ENCODE assay signal across 8 cellular contexts in the genomic region with DNA sequence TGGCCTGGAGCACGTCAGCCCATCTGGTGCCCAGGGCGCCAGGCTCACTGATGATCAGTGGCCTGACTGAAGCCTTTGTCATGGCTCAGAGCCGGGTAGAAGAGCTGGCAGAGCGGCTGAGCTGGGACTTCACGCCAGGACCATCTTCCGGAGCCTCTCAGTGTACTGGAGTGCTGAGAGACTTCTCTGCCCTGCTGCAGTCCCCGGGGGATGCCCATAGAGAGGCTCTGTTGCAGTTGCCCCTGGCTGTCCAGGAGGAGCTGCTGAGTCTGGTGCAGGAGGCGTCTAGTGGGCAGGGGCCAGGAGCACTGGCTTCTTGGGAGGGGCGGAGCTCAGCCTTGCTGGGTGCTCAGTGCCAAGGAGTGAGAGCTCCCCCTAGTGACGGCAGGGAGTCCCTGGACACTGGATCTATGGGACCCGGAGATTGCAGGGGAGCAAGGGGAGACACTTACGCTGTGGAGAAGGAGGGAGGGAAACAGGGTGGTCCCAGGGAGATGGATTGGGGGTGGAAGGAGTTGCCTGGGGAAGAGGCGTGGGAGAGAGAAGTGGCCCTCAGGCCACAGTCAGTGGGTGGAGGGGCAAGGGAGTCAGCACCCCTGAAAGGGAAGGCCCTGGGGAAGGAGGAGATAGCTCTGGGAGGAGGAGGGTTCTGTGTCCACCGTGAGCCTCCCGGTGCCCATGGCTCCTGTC. TPM values are rescaled to one million over a fixed set of nuclear protein-coding genes. Genes with fewer than 3 reads are reported as not detected.
DNase-seq lines count a peak whose midpoint lies in the region; ATAC-seq and TF ChIP-seq lines count a peak whose summit lies in the region.

No MANE protein-coding gene starts in this region.

- H3K9me3 ChIP-seq in WERI-Rb-1 (ENCODE audit: severe bottlenecking) (no peaks in the 10 kb centered on the region), mammary epithelial cell (replicated peaks; ENCODE audit: insufficient read depth, low read length) (no peaks in the 10 kb centered on the region)

- 19% methylated on average over 15 of the region's 15 CpGs for WGBS in mammary epithelial cell (ENCODE audit: low coverage, missing lambda C conversion rate)

- peaks cover 35% of the 10 kb centered on the region for H3K4me1 ChIP-seq in mammary epithelial cell (ENCODE audit: insufficient read depth, low read length)

- TF ChIP-seq CTCF in WERI-Rb-1 (IDR thresholded peaks at IDR 0.05; ENCODE audit: low read depth, low read length) (peak; percentile 95), mammary epithelial cell (conservative IDR thresholded peaks at IDR 0.05 in 1 of 2, IDR thresholded peaks at IDR 0.05 in 1 of 2; ENCODE audit: extremely low read depth in 1 of 2, insufficient read depth in 1 of 2, low read depth in 1 of 2, low read length in 2 of 2) (peak; percentile 98)

- H3K27me3 ChIP-seq in WERI-Rb-1 (ENCODE audit: insufficient read depth, low read depth, severe bottlenecking) = no peaks in the 10 kb centered on the region
- H3K27me3 ChIP-seq in mammary epithelial cell (ENCODE audit: insufficient read depth, low read length) = no peaks in the 10 kb centered on the region

- H3K4me3 ChIP-seq in WERI-Rb-1 (ENCODE audit: low read depth, low read length) (no peak overlapping the region), mammary epithelial cell (replicated peaks in 1 of 3; ENCODE audit: insufficient read depth in 1 of 3, low read depth in 2 of 3, low read length in 3 of 3) (peak overlapping the region in 2 of 3 experiments; percentile 64 to 75)

- no peak overlapping the region for H2AFZ ChIP-seq in mammary epithelial cell (ENCODE audit: low read depth, low read length)

- CTCF ChIA-PET in mammary epithelial cell (lab: Charles Lee; ENCODE audit: low non-redundant PET) = interaction anchor here (0.5 to 1.8 kb wide), 16 partner anchors 10 to 250 kb away, joined by 3 to 31 read pairs (median 4); a partner anchor contains a TSS

- dilution Hi-C loops in mammary epithelial cell (cut with HindIII; ENCODE audit: low sequenced_read_pairs) = no loop called here

- ATAC-seq in GM18867 (IDR thresholded peaks at IDR 0.05; ENCODE audit: unreplicated experiment) = peak; percentile 55
- peak; percentile 38 for ATAC-seq in HG03108 (IDR thresholded peaks at IDR 0.05; ENCODE audit: unreplicated experiment)

- intact Hi-C loops in mammary epithelial cell (cut with micrococcal nuclease) = loop anchor here (1.0 to 2.0 kb wide), 4 partner anchors 37 to 189 kb away; a partner anchor contains a TSS

- H3K36me3 ChIP-seq in WERI-Rb-1 (peaks cover 24% of the 10 kb centered on the region), mammary epithelial cell (ENCODE audit: insufficient read depth, low read length) (peaks cover 22% of the 10 kb centered on the region)

- no peak overlapping the region for H3K9ac ChIP-seq in mammary epithelial cell (ENCODE audit: insufficient read depth, low read length)

- no peaks in the 10 kb centered on the region for H4K20me1 ChIP-seq in mammary epithelial cell (ENCODE audit: insufficient read depth, low read length)

- peaks cover 38% of the 10 kb centered on the region for H3K79me2 ChIP-seq in mammary epithelial cell (ENCODE audit: insufficient read depth, low read length)

- peak overlapping the region; percentile 91 for H3K27ac ChIP-seq in WERI-Rb-1
- peak overlapping the region; percentile 73 for H3K27ac ChIP-seq in mammary epithelial cell (ENCODE audit: insufficient read depth, low read depth, low read length)

- in situ Hi-C loops in mammary epithelial cell (cut with MboI; ENCODE audit: low sequenced_read_pairs in 2 of 2) = loop anchor here (5.0 kb wide), 2 partner anchors 64 to 99 kb away; a partner anchor contains a TSS

- H3K4me2 ChIP-seq in mammary epithelial cell (ENCODE audit: insufficient read depth, low read depth, low read length) = peak overlapping the region; percentile 91

- no TSS peak for BruUV-seq in mammary epithelial cell (replicated peaks; lab: Mats Ljungman, UMichigan)

- DNase-seq in AG08396 (ENCODE audit: low spot score) (peak; percentile 91), NCI-H2196 (lab: John Stamatoyannopoulos, UW; ENCODE audit: unreplicated experiment) (peak; percentile 92), WERI-Rb-1 (peak; percentile 95), mammary epithelial cell (peak; percentile 84), inferior parietal cortex (ENCODE audit: extremely low spot score) (peak; percentile 76)
- DNase-seq in stimulated activated CD4-positive, alpha-beta T cell treated with anti-CD3 and anti-CD28 coated beads, Interleukin-12 subunit alpha, Interleukin-12 subunit beta, amount 100 ng/mL, for 4 hours = peak; percentile 86

RNA-seq across cellular contexts. Expression of a gene that starts 2.0 kb away (rescaled TPM):
- total RNA-seq in mammary epithelial cell = 10 to 100 TPM; 60.2 to 75.0 TPM
- 16.7 TPM for polyA plus RNA-seq in mammary epithelial cell
- polyA minus RNA-seq in mammary epithelial cell = 34.9 TPM

RNA-seq across cellular contexts. Expression of a gene that starts 2.2 kb away (rescaled TPM):
- total RNA-seq in mammary epithelial cell = 1 to 10 TPM; 1.3 to 3.1 TPM
- 0.78 TPM for polyA plus RNA-seq in mammary epithelial cell
- not detected for polyA minus RNA-seq in mammary epithelial cell

RNA-seq across cellular contexts. Expression of a gene that starts 10.9 kb away (rescaled TPM):
- total RNA-seq in mammary epithelial cell = 10 to 100 TPM in 1 of 2 donors, 1 to 10 TPM in 1; 8.8 to 39.1 TPM
- polyA plus RNA-seq in mammary epithelial cell = 40.2 TPM
- 9.8 TPM for polyA minus RNA-seq in mammary epithelial cell

RNA-seq across cellular contexts. Expression of a gene that starts 32.9 kb away (rescaled TPM):
- total RNA-seq in mammary epithelial cell = 10 to 100 TPM in 1 of 2 donors, 1 to 10 TPM in 1; 2.7 to 15.0 TPM
- polyA plus RNA-seq in mammary epithelial cell = 2.4 TPM
- 3.9 TPM for polyA minus RNA-seq in mammary epithelial cell
